ENCODE assay signal across 13 cellular contexts in the genomic region with DNA sequence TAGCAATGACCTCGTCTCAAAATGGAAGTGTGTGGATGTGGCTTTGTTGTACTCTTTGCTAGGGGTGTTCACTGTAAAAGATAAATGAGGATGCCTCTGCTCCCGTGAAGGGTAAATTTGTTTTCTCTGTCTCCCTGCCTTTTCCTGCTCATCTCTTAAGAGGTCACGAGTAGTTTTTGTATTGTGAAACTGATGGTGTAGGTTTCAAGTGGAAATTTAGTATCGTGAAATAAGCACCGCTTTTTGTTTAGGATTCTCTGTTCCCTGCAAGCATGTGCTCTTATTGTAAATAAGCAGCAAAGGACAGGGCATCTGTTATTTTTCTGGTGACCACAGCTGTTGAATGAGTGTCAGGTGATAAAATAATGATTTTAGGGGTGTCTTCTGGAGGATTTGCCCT.
DNase-seq lines count a peak whose midpoint lies in the region; ATAC-seq, FAIRE-seq and TF ChIP-seq lines count a peak whose summit lies in the region.
"Had no signal": no experiment of that assay in that cellular context is flagged by ENCODE, and none has a peak within 500 bp of the region (broad histone marks: within the 10 kb centered on the region; RNA-seq: fewer than 3 reads in every experiment).

No MANE protein-coding gene starts in this region.

- FAIRE-seq in bronchial epithelial cell (lab: Jason Lieb, UNC), result no peak

- H3K4me3 Mint-ChIP-seq in Calu3 (ENCODE audit: low read depth, unreplicated experiment) (no peak overlapping the region), nephron (no peak overlapping the region)
- H3K4me3 Mint-ChIP-seq: T-helper 2 cell treated with Interferon-gamma antibody and Interleukin-4, amounts not matched to agents 5 μg/mL and 100 μg/mL, for 36 hours had no signal

- no peaks in the 10 kb centered on the region for H3K27me3 ChIP-seq in bronchial epithelial cell (ENCODE audit: control insufficient read depth, insufficient read depth, low read length)
- H3K27me3 ChIP-seq in ovary, result no peaks in the 10 kb centered on the region

- no peak for ATAC-seq in Right ventricle myocardium inferior
- no peak for ATAC-seq in GM19328 (IDR thresholded peaks at IDR 0.05; ENCODE audit: unreplicated experiment)

- H3K4me1 Mint-ChIP-seq in Calu3 (ENCODE audit: low read depth, unreplicated experiment), result peaks cover 28% of the 10 kb centered on the region
- H3K4me1 Mint-ChIP-seq in nephron, result peaks cover 34% of the 10 kb centered on the region

- H3K4me1 ChIP-seq in ovary (ENCODE audit: insufficient read depth), result peaks cover 2% of the 10 kb centered on the region

- intact Hi-C loops in Calu3 (cut with micrococcal nuclease; ENCODE audit: unreplicated experiment) (loop anchor here (1.0 to 2.0 kb wide), 4 partner anchors 55 to 612 kb away; no protein-coding TSS in a partner anchor), Right ventricle myocardium inferior (cut with DNase I) (loop anchor here (5.0 to 10.0 kb wide), 3 partner anchors 58 to 1181 kb away; no protein-coding TSS in a partner anchor), ovary (cut with DNase I) (no loop called here)

- peak overlapping the region; percentile 66 for H3K27ac Mint-ChIP-seq in Calu3 (ENCODE audit: unreplicated experiment)
- H3K27ac Mint-ChIP-seq in nephron, result peak overlapping the region; percentile 66 to 89 (median 88)
- H3K27ac Mint-ChIP-seq: T-helper 2 cell treated with Interferon-gamma antibody and Interleukin-4, amounts not matched to agents 5 μg/mL and 100 μg/mL, for 36 hours had no signal

- H3K36me3 ChIP-seq in bronchial epithelial cell (ENCODE audit: control insufficient read depth, insufficient read depth, low read length) (no peaks in the 10 kb centered on the region), ovary (no peaks in the 10 kb centered on the region)

- TF ChIP-seq CTCF in Calu3 (IDR thresholded peaks at IDR 0.05; ENCODE audit: unreplicated experiment) (no peak), bronchial epithelial cell (IDR thresholded peaks at IDR 0.05; ENCODE audit: insufficient read depth, low read length, severe bottlenecking) (no peak), nephron (IDR thresholded peaks at IDR 0.05; ENCODE audit: unreplicated experiment in 3 of 3) (no peak), ovary (IDR thresholded peaks at IDR 0.05) (no peak)

- H3K27ac ChIP-seq in ovary, result no peak overlapping the region
- H3K27ac ChIP-seq: C4-2B had no signal

- BruUV-seq in Calu3 (replicated peaks; lab: Mats Ljungman, UMichigan), result TSS peak; percentile 72

- H3K9me3 ChIP-seq in ovary, result no peaks in the 10 kb centered on the region

- CTCF ChIA-PET in Calu3 (lab: Charles Lee), result interaction anchor here (0.7 to 2.7 kb wide), 6 partner anchors 9 to 612 kb away, joined by 3 to 22 read pairs (median 5); no protein-coding TSS in a partner anchor

- peaks cover 8% of the 10 kb centered on the region for H3K36me3 Mint-ChIP-seq in Calu3 (ENCODE audit: insufficient read depth, unreplicated experiment)
- no peaks in the 10 kb centered on the region for H3K36me3 Mint-ChIP-seq in nephron (ENCODE audit: low read depth)
- H3K36me3 Mint-ChIP-seq: naive B cell had no signal

- WGBS in ovary, 3 donors, result 28 to 47% (median 37%) methylated on average over 5 of the region's 5 CpGs

- DNase-seq in Calu3, result no peak
- peak; percentile 81 for DNase-seq in NCI-H345 (lab: John Stamatoyannopoulos, UW)
- no peak for DNase-seq in bronchial epithelial cell (ENCODE audit: low read depth)
- DNase-seq in Right ventricle myocardium inferior (ENCODE audit: missing footprints), result no peak
- no peak for DNase-seq in activated CD4-positive, alpha-beta T cell treated with anti-CD3 and anti-CD28 coated beads for 48 hours
- DNase-seq in ovary, result no peak
- DNase-seq: activated CD8-positive, alpha-beta memory T cell treated with anti-CD3 and anti-CD28 coated beads, Interleukin-2, amount 50 U/mL, for 48 hours; naive B cell; stimulated activated CD4-positive, alpha-beta T cell treated with anti-CD3 and anti-CD28 coated beads, Interleukin-12 subunit alpha, Interleukin-12 subunit beta, amount 100 ng/mL, for 4 hours had no signal

- no peaks in the 10 kb centered on the region for H3K9me3 Mint-ChIP-seq in Calu3 (ENCODE audit: low read depth, unreplicated experiment)
- no peaks in the 10 kb centered on the region for H3K9me3 Mint-ChIP-seq in nephron
- H3K9me3 Mint-ChIP-seq: T-helper 2 cell treated with Interferon-gamma antibody and Interleukin-4, amounts not matched to agents 5 μg/mL and 100 μg/mL, for 36 hours had no signal

- H3K27me3 Mint-ChIP-seq in Calu3 (ENCODE audit: unreplicated experiment) (no peaks in the 10 kb centered on the region), nephron (ENCODE audit: low read depth) (peaks cover 5% of the 10 kb centered on the region)
- H3K27me3 Mint-ChIP-seq: naive B cell had no signal

- no peak for TF ChIP-seq EP300 in ovary (IDR thresholded peaks at IDR 0.05)

- TF ChIP-seq POLR2A in ovary (IDR thresholded peaks at IDR 0.05), result no peak

- H3K4me3 ChIP-seq in bronchial epithelial cell (ENCODE audit: low read depth, low read length) (peak overlapping the region; percentile 36), ovary (no peak overlapping the region)

Comparison
In these comparisons a context has a peak if more than half of its experiments do, and no peak if none do; other contexts are left out.
1. intact Hi-C loops: an anchor here in Calu3 (1.0 to 2.0 kb wide) and Right ventricle myocardium inferior (5.0 to 10.0 kb wide); none called in ovary.